In genomic region chr5:112733586-112733985, GRCh38 we compare ENCODE assay signal across 22 cellular contexts.
"Had no signal": no experiment of that assay in that cellular context is flagged by ENCODE, and none has a peak within 500 bp of the region (broad histone marks: within the 10 kb centered on the region; RNA-seq: fewer than 3 reads in every experiment).

No MANE protein-coding gene starts in this region.

- H3K27me3 ChIP-seq: colonic mucosa, neutrophil, spleen, transverse colon had no signal

- DNase-seq: colonic mucosa; effector CD4-positive, alpha-beta T cell; foreskin melanocyte; head of caudate nucleus; hippocampal formation; left colon; left ventricle myocardium superior; mesendoderm; naive B cell; psoas muscle; spleen; stimulated activated CD4-positive, alpha-beta T cell treated with anti-CD3 and anti-CD28 coated beads, Interleukin-15, amount 100 ng/mL, for 24 hours; stimulated activated CD4-positive, alpha-beta T cell treated with anti-CD3 and anti-CD28 coated beads, Interleukin-1b, Interleukin-23, amount 100 ng/mL, for 48 hours; stimulated activated CD4-positive, alpha-beta T cell treated with anti-CD3 and anti-CD28 coated beads, Interleukin-4, amount 100 ng/mL, for 4 hours; stimulated activated naive B cell treated with anti-CD40 and anti-IgM and Interleukin-4, amounts not matched to agents 10 μg/mL and 1 μg/mL and 100 μg/mL, for 72 hours; stimulated activated naive CD8-positive, alpha-beta T cell treated with anti-CD3 and anti-CD28 coated beads, Interleukin-15, amount 100 ng/mL, for 72 hours; transverse colon had no signal

- H3K36me3 ChIP-seq: colonic mucosa, neutrophil, spleen, thoracic aorta, transverse colon had no signal

- H3K9me3 ChIP-seq: colonic mucosa, neutrophil, psoas muscle, spleen, thoracic aorta, transverse colon had no signal

- H3K4me3 ChIP-seq: colonic mucosa, lung, psoas muscle, spleen, thoracic aorta, transverse colon had no signal

- ATAC-seq: esophagus mucosa; left colon; left ventricle myocardium superior; psoas muscle; sciatic nerve; stimulated activated naive B cell treated with anti-CD40 and anti-IgM and Interleukin-4, amounts not matched to agents 10 μg/mL and 1 μg/mL and 100 μg/mL, for 72 hours; stimulated activated naive CD8-positive, alpha-beta T cell treated with anti-CD3 and anti-CD28 coated beads, Interleukin-15, amount 100 ng/mL, for 72 hours had no signal

- H3K27ac ChIP-seq: colonic mucosa, neutrophil, psoas muscle, spleen, thoracic aorta, transverse colon had no signal
